Comparison of ENCODE assay signal across 2 cellular contexts in genomic region chr7:143765672-143766071, GRCh38. TPM values are rescaled to one million over a fixed set of nuclear protein-coding genes. Genes with fewer than 3 reads are reported as not detected.
"Had no signal": no experiment of that assay in that cellular context is flagged by ENCODE, and none has a peak within 500 bp of the region (broad histone marks: within the 10 kb centered on the region; RNA-seq: fewer than 3 reads in every experiment).

No MANE protein-coding gene starts in this region.

RNA-seq across cellular contexts. Expression of gene CTAGE6, which starts 8.2 kb away (rescaled TPM):
- polyA plus RNA-seq: keratinocyte, neural cell had no signal
